Comparison of ENCODE assay signal across 7 cellular contexts in genomic region chrX:94252204-94252603, GRCh38.
"Had no signal": no experiment of that assay in that cellular context is flagged by ENCODE, and none has a peak within 500 bp of the region (broad histone marks: within the 10 kb centered on the region; RNA-seq: fewer than 3 reads in every experiment).

No MANE protein-coding gene starts in this region.

- H2AFZ ChIP-seq: GM23248 had no signal

- H3K9ac ChIP-seq: GM23248 had no signal

- H3K4me3 ChIP-seq: GM23248, HAP-1 had no signal

- H3K36me3 ChIP-seq: HAP-1 had no signal

- DNase-seq: GM23248, GOT3, H7, HFFc6 had no signal

- H3K9me3 ChIP-seq: HAP-1 had no signal

- H3K27ac ChIP-seq: GM23248, HL-60 had no signal

- FAIRE-seq: HepG2 had no signal
